8 cellular contexts compared by ENCODE assay signal in genomic region chr11:697028-697491, GRCh38. TPM values are rescaled to one million over a fixed set of nuclear protein-coding genes. Genes with fewer than 3 reads are reported as not detected.
A peak's percentile ranks its signal among the peaks of the same experiment; 100 is the strongest.
DNase-seq lines count a peak whose midpoint lies in the region; ATAC-seq and TF ChIP-seq lines count a peak whose summit lies in the region.

No MANE protein-coding gene starts in this region.

- intact Hi-C loops in gastrocnemius medialis (cut with DNase I; ENCODE audit: low total_unique reads) = loop anchor here (5.0 kb wide), 3 partner anchors 50 to 130 kb away; partner anchors contain the start of gene TALDO1

- CTCF ChIA-PET in GM10248 (lab: Yijun Ruan, JAX) = interaction anchor here (1.1 to 5.4 kb wide), 16 partner anchors 7 to 248 kb away, joined by 3 to 47 read pairs (median 4); partner anchors contain the start of gene CD151

- peak overlapping the region; percentile 85 for H3K4me2 ChIP-seq in OCI-LY3 (ENCODE audit: low read length)

- H3K27me3 ChIP-seq in OCI-LY3 (ENCODE audit: low read depth, low read length) = no peaks in the 10 kb centered on the region
- H3K27me3 ChIP-seq in esophagus (ENCODE audit: control insufficient read depth in 1 of 2, insufficient read depth in 2 of 2, low read length in 2 of 2) = no peaks in the 10 kb centered on the region
- H3K27me3 ChIP-seq in gastrocnemius medialis = no peaks in the 10 kb centered on the region

- H3K4me3 ChIP-seq in OCI-LY3 (ENCODE audit: low read length) (peak overlapping the region; percentile 81), esophagus (ENCODE audit: low read depth in 1 of 2, low read length in 2 of 2) (peak overlapping the region in 1 of 2 donors; percentile 95), gastrocnemius medialis (peak overlapping the region; percentile 77 to 92 (median 89))

- WGBS in esophagus, 2 donors = 33 to 56% methylated on average over 9 of the region's 9 CpGs

- TF ChIP-seq POLR2A in gastrocnemius medialis (IDR thresholded peaks at IDR 0.05) = peak; percentile 14 to 50

- POLR2A ChIA-PET in GM10248 (lab: Yijun Ruan, JAX) = interaction anchor here (1.5 kb wide), 1 partner anchor 29 kb away, joined by 3 read pairs; no protein-coding TSS in a partner anchor

- DNase-seq in GM10248 (ENCODE audit: extremely low spot score) (peak; percentile 48), gastrocnemius medialis (peak in 1 of 2 donors; percentile 53), NCI-H524 treated with DMSO at 0.1 percent for 48 hours (lab: John Stamatoyannopoulos, UW) (no peak), NK-92 (lab: John Stamatoyannopoulos, UW; ENCODE audit: unreplicated experiment) (no peak)

- H3K79me2 ChIP-seq in OCI-LY3 (ENCODE audit: low read length) = peaks cover 38% of the 10 kb centered on the region

- in situ Hi-C loops in gastrocnemius medialis (cut with MboI; ENCODE audit: low sequenced_read_pairs in 4 of 4) = no loop called here

- H3K9ac ChIP-seq in OCI-LY3 (ENCODE audit: low read length) = peak overlapping the region; percentile 91

- H3K4me1 ChIP-seq in OCI-LY3 (ENCODE audit: low read length) = peaks cover 35% of the 10 kb centered on the region
- peaks cover 2 to 19% of the 10 kb centered on the region in 2 donors for H3K4me1 ChIP-seq in esophagus (ENCODE audit: control insufficient read depth in 2 of 2, insufficient read depth in 2 of 2, low read length in 1 of 2)
- H3K4me1 ChIP-seq in gastrocnemius medialis = peaks cover 33 to 35% of the 10 kb centered on the region in 2 donors

- TF ChIP-seq CTCF in GM10248 (IDR thresholded peaks at IDR 0.05; ENCODE audit: control extremely low read depth, extremely low read depth, low read depth, missing control alignments) = no peak
- no peak for TF ChIP-seq CTCF in OCI-LY3 (IDR thresholded peaks at IDR 0.05; ENCODE audit: low read depth, low read length)
- TF ChIP-seq CTCF in gastrocnemius medialis (IDR thresholded peaks at IDR 0.05 in 4 of 5, conservative IDR thresholded peaks at IDR 0.05 in 1 of 5) = no peak

- H3K36me3 ChIP-seq in OCI-LY3 (replicated peaks; ENCODE audit: low read depth, low read length) (no peaks in the 10 kb centered on the region), esophagus (ENCODE audit: control insufficient read depth in 2 of 2, insufficient read depth in 2 of 2, low read length in 1 of 2) (peaks cover 0 to 16% of the 10 kb centered on the region in 2 donors), gastrocnemius medialis (peaks cover 0 to 21% of the 10 kb centered on the region in 2 donors)

- H3K27ac ChIP-seq in OCI-LY3 (ENCODE audit: low read length) (peak overlapping the region; percentile 90), esophagus (ENCODE audit: low read depth in 2 of 2, low read length in 1 of 2) (peak overlapping the region; percentile 100), gastrocnemius medialis (peak overlapping the region; percentile 92 to 100 (median 98))

- H4K20me1 ChIP-seq in OCI-LY3 (ENCODE audit: insufficient read depth, low read length) = 0 out of 2 replicates have a peak, but pooled peaks cover 3% of the 10 kb centered on the region

- peak; percentile 35 to 51 for ATAC-seq in gastrocnemius medialis
- ATAC-seq in HG02798 (IDR thresholded peaks at IDR 0.05; ENCODE audit: poor library complexity, unreplicated experiment) = no peak
- no peak for ATAC-seq in HG03135 (IDR thresholded peaks at IDR 0.05; ENCODE audit: unreplicated experiment)

- no peak overlapping the region for H2AFZ ChIP-seq in OCI-LY3 (ENCODE audit: low read depth, low read length)

- H3K9me3 ChIP-seq in OCI-LY3 (ENCODE audit: insufficient read depth, low read length) = no peaks in the 10 kb centered on the region
- peaks cover 0 to 2% of the 10 kb centered on the region in 2 donors for H3K9me3 ChIP-seq in esophagus (ENCODE audit: control insufficient read depth in 2 of 2, insufficient read depth in 1 of 2, low read depth in 1 of 2, low read length in 1 of 2)
- H3K9me3 ChIP-seq in gastrocnemius medialis = no peaks in the 10 kb centered on the region

RNA-seq across cellular contexts. Expression of gene TMEM80, which starts 1.4 kb away (rescaled TPM):
- polyA plus RNA-seq in esophagus = 10 to 100 TPM; 25.0 to 53.9 TPM
- total RNA-seq in gastrocnemius medialis = 10 to 100 TPM in 3 of 4 donors, 1 to 10 TPM in 1; 3.2 to 22.3 (median 14.3) TPM

RNA-seq across cellular contexts. Expression of gene DEAF1, which starts 2.0 kb away (rescaled TPM):
- polyA plus RNA-seq in esophagus = 10 to 100 TPM; 20.3 to 42.4 TPM
- total RNA-seq in gastrocnemius medialis = 10 to 100 TPM; 14.8 to 42.4 (median 25.2) TPM

RNA-seq across cellular contexts. Expression of gene EPS8L2, which starts 9.0 kb away (rescaled TPM):
- polyA plus RNA-seq in esophagus = 100 to 1,000 TPM; 254 to 440 TPM
- 1 to 10 TPM in 3 of 4 donors, under 1 TPM in 1; 0.42 to 3.3 (median 1.8) TPM for total RNA-seq in gastrocnemius medialis

RNA-seq across cellular contexts. Expression of gene TALDO1, which starts 50.2 kb away (rescaled TPM):
- polyA plus RNA-seq in esophagus = 100 to 1,000 TPM; 228 to 278 TPM
- 100 to 1,000 TPM in 3 of 4 donors, 10 to 100 TPM in 1; 98.6 to 167 (median 153) TPM for total RNA-seq in gastrocnemius medialis

RNA-seq across cellular contexts. Expression of gene DRD4, which starts 60.0 kb away (rescaled TPM):
- under 1 TPM; 0.18 to 0.39 TPM for polyA plus RNA-seq in esophagus
- total RNA-seq in gastrocnemius medialis = not detected

Comparison
In these comparisons a context has a peak if more than half of its experiments do, and no peak if none do; other contexts are left out.
1. ATAC-seq: peak in gastrocnemius medialis (2 of 2); none in HG02798 (single experiment) and HG03135 (single experiment).
2. Peak in every context shown above with its lines, with median percentiles within 50 percentile points of each other: H3K27ac ChIP-seq.